In the genomic region with DNA sequence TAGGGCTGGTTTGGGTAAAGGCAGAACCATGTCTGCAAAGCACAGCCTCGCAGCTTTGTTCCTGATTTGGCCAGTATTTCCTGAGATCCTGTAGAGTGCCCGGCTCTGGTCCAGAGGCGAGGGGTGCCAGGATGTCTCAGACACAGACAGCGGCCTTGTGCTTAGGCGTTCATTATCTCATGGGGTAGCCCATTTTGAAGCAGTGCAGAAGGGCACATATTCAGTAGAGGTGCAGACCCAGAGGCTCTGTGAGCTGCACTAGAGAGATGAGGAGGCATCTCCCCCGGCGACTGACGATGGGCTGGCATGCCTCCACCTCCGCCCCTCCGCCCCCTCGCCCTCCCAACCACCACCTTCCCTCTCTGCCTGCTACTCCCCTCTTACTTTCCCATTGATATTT, we compare ENCODE assay signal across 16 cellular contexts.
DNase-seq lines count a peak whose midpoint lies in the region; ATAC-seq and TF ChIP-seq lines count a peak whose summit lies in the region.
"Had no signal": no experiment of that assay in that cellular context is flagged by ENCODE, and none has a peak within 500 bp of the region (broad histone marks: within the 10 kb centered on the region; RNA-seq: fewer than 3 reads in every experiment).

No MANE protein-coding gene starts in this region.

- H3K27ac ChIP-seq in right atrium auricular region (peak overlapping the region; percentile 66 to 82), left ventricle myocardium inferior (replicated peaks) (no peak overlapping the region), esophagus muscularis mucosa (replicated peaks in 1 of 4) (no peak overlapping the region)
- H3K27ac ChIP-seq: A549 had no signal

- H3K27me3 ChIP-seq in right atrium auricular region (no peaks in the 10 kb centered on the region), left ventricle myocardium inferior (ENCODE audit: low read depth) (peaks cover 54% of the 10 kb centered on the region), H7 (ENCODE audit: control insufficient read depth, insufficient read depth, low read length) (no peaks in the 10 kb centered on the region), esophagus muscularis mucosa (no peaks in the 10 kb centered on the region)
- H3K27me3 ChIP-seq: BE2C had no signal

- WGBS in esophagus muscularis mucosa, result 86% methylated on average over 11 of the region's 11 CpGs

- DNase-seq in right atrium auricular region (ENCODE audit: low spot score) (no peak), left ventricle myocardium inferior (no peak), H7 (peak; percentile 31), esophagus muscularis mucosa (ENCODE audit: extremely low spot score) (peak; percentile 70), NOMO-1 treated with dmso at 0.1 percent for 144 hours (lab: John Stamatoyannopoulos, UW; ENCODE audit: unreplicated experiment) (no peak)
- DNase-seq: BE2C; Caco-2; CD8-positive, alpha-beta memory T cell; DND-41; GF-D8; HCEC 1CT; HFFc6 had no signal

- no peaks in the 10 kb centered on the region for H3K9me3 ChIP-seq in right atrium auricular region
- no peaks in the 10 kb centered on the region for H3K9me3 ChIP-seq in left ventricle myocardium inferior (replicated peaks)
- no peaks in the 10 kb centered on the region for H3K9me3 ChIP-seq in esophagus muscularis mucosa
- H3K9me3 ChIP-seq: A549, BE2C, Caco-2 had no signal

- TF ChIP-seq CTCF in right atrium auricular region (IDR thresholded peaks at IDR 0.05) (no peak), left ventricle myocardium inferior (IDR thresholded peaks at IDR 0.05; ENCODE audit: borderline replicate concordance) (no peak), esophagus muscularis mucosa (IDR thresholded peaks at IDR 0.05) (no peak)

- ATAC-seq in GM18498 (IDR thresholded peaks at IDR 0.05; ENCODE audit: unreplicated experiment) (no peak), HG03097 (IDR thresholded peaks at IDR 0.05; ENCODE audit: low FRiP score, unreplicated experiment) (no peak)
- ATAC-seq: A549, K562 had no signal

- intact Hi-C loops in left ventricle myocardium inferior (cut with micrococcal nuclease) (no loop called here), esophagus muscularis mucosa (cut with DNase I) (no loop called here)

- H3K36me3 ChIP-seq in right atrium auricular region, result no peaks in the 10 kb centered on the region
- H3K36me3 ChIP-seq in left ventricle myocardium inferior, result no peaks in the 10 kb centered on the region
- H3K36me3 ChIP-seq in H7 (replicated peaks; ENCODE audit: control insufficient read depth, insufficient read depth, low read length), result no peaks in the 10 kb centered on the region
- no peaks in the 10 kb centered on the region for H3K36me3 ChIP-seq in esophagus muscularis mucosa
- H3K36me3 ChIP-seq: BE2C had no signal

- TF ChIP-seq POLR2A in esophagus muscularis mucosa (IDR thresholded peaks at IDR 0.05; ENCODE audit: low read depth), result no peak

- no peak for TF ChIP-seq EP300 in esophagus muscularis mucosa (IDR thresholded peaks at IDR 0.05)

- H3K4me3 ChIP-seq in right atrium auricular region (no peak overlapping the region), left ventricle myocardium inferior (no peak overlapping the region), H7 (ENCODE audit: insufficient read depth, low read depth, low read length) (no peak overlapping the region), esophagus muscularis mucosa (no peak overlapping the region)
- H3K4me3 ChIP-seq: A549, K562 had no signal

- H3K4me1 ChIP-seq in right atrium auricular region, result peaks cover 0 to 42% of the 10 kb centered on the region in 2 donors
- H3K4me1 ChIP-seq in left ventricle myocardium inferior, result peaks cover 10% of the 10 kb centered on the region
- peaks cover 0 to 21% (median 11%) of the 10 kb centered on the region in 4 donors for H3K4me1 ChIP-seq in esophagus muscularis mucosa
- H3K4me1 ChIP-seq: A549, Caco-2 had no signal

Comparison
In these comparisons a context has a peak if more than half of its experiments do, and no peak if none do; other contexts are left out.
1. H3K27ac ChIP-seq: peak in right atrium auricular region (2 of 2); none in left ventricle myocardium inferior (single experiment) and esophagus muscularis mucosa (0 of 4).
2. DNase-seq: peak in H7 (single experiment) and esophagus muscularis mucosa (single experiment); none in right atrium auricular region (single experiment), left ventricle myocardium inferior (single experiment) and NOMO-1 treated with dmso at 0.1 percent for 144 hours (single experiment).